Comparison of ENCODE assay signal across 1 cellular context in genomic region chr17:6996256-6997111, GRCh38.
TF ChIP-seq lines count a peak whose summit lies in the region.

No MANE protein-coding gene starts in this region.

TF ChIP-seq in H1, 55 proteins besides CTCF, POLR2A, EP300 and RAD21:
- TF ChIP-seq EGR1 (IDR thresholded peaks at IDR 0.05; ENCODE audit: borderline replicate concordance, low read depth, low read length) (0 out of 2 replicates have a peak, but pooled peaks have one; percentile 20), ASH2L (IDR thresholded peaks at IDR 0.05; ENCODE audit: low read length) (no peak), PHF8 (conservative IDR thresholded peaks at IDR 0.05; ENCODE audit: low read depth, low read length) (peak; percentile 5; the same call in 1 of the 2 replicates), TAF7 (optimal IDR thresholded peaks at IDR 0.05; ENCODE audit: borderline replicate concordance, low read depth, low read length) (no peak), E2F6 (IDR thresholded peaks at IDR 0.05) (peak; percentile 76)
- TF ChIP-seq, protein P1, sequence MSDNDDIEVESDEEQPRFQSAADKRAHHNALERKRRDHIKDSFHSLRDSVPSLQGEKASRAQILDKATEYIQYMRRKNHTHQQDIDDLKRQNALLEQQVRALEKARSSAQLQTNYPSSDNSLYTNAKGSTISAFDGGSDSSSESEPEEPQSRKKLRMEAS (IDR thresholded peaks at IDR 0.05): no peak
TF ChIP-seq in H1: peak in this region for 3.
